ENCODE assay signal across 18 cellular contexts in the genomic region with DNA sequence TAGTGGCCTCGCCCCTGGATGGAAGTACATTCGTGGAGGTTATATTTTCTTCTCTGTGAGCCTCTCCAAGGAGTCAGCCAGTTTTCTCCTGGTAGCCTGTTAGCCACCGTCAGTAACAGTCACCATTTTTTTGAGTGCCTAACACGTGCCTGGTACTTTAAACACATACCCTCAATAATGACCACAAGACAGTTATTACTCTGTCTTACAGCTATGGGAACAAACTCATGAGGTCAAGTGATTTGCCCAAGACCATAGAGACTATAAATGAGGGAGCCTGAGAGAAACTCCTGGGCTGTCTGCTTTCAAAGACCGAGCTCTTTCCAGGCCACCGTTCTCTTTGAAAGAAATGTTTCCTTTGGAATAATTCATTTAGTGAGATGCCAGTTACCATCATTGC.
A peak's percentile ranks its signal among the peaks of the same experiment; 100 is the strongest.
DNase-seq lines count a peak whose midpoint lies in the region; ATAC-seq, FAIRE-seq and TF ChIP-seq lines count a peak whose summit lies in the region.
"Had no signal": no experiment of that assay in that cellular context is flagged by ENCODE, and none has a peak within 500 bp of the region (broad histone marks: within the 10 kb centered on the region; RNA-seq: fewer than 3 reads in every experiment).

No MANE protein-coding gene starts in this region.

- DNase-seq in cardiac muscle cell (ENCODE audit: low read depth in 1 of 2, low spot score in 1 of 2) (no peak), Right ventricle myocardium inferior (ENCODE audit: missing footprints) (no peak), HTR-8/SVneo (ENCODE audit: insufficient read length, low spot score) (no peak), right cardiac atrium (no peak), superior temporal gyrus (ENCODE audit: extremely low spot score) (peak; percentile 43), urothelium cell line (ENCODE audit: low spot score) (no peak), T-helper 1 cell (no peak)
- DNase-seq: CD8-positive, alpha-beta T cell; COR-L47; DMS153; DMS79 treated with DMSO at 0.1 percent for 48 hours; EL; GOT3 had no signal

- WGBS in right cardiac atrium = 64% methylated on average over 6 of the region's 6 CpGs

- intact Hi-C loops in Right ventricle myocardium inferior (cut with DNase I) (no loop called here), right cardiac atrium (cut with DNase I) (no loop called here)

- no peak overlapping the region for H3K4me3 ChIP-seq in cardiac muscle cell
- H3K4me3 ChIP-seq in right cardiac atrium (ENCODE audit: low read length) = no peak overlapping the region
- H3K4me3 ChIP-seq: HAP-1 had no signal

- FAIRE-seq in HTR-8/SVneo (lab: Jason Lieb, UNC) = peak; percentile 13
- FAIRE-seq in urothelium cell line (lab: Jason Lieb, UNC) = no peak
- FAIRE-seq: D721Med, G401.6, GM12891 had no signal

- H3K27ac ChIP-seq in cardiac muscle cell (peak overlapping the region; percentile 98), right cardiac atrium (ENCODE audit: low read length) (peak overlapping the region; percentile 68)
- H3K27ac ChIP-seq: 22Rv1 had no signal

- H3K27me3 ChIP-seq in cardiac muscle cell (no peaks in the 10 kb centered on the region), right cardiac atrium (ENCODE audit: control insufficient read depth, insufficient read depth) (no peaks in the 10 kb centered on the region)

- no peak for TF ChIP-seq CTCF in cardiac muscle cell (IDR thresholded peaks at IDR 0.05; ENCODE audit: low read depth, low read length)

- H3K4me1 ChIP-seq in cardiac muscle cell (ENCODE audit: low read depth) (peaks cover 51% of the 10 kb centered on the region), right cardiac atrium (ENCODE audit: control insufficient read depth, insufficient read depth, low read length) (peaks cover 2% of the 10 kb centered on the region)
- H3K4me1 ChIP-seq: HAP-1 had no signal

- ATAC-seq in Right ventricle myocardium inferior (no peak), right cardiac atrium (no peak)
- ATAC-seq: CD8-positive, alpha-beta T cell had no signal

- H3K36me3 ChIP-seq in cardiac muscle cell = peaks cover 2% of the 10 kb centered on the region
- H3K36me3 ChIP-seq: HAP-1 had no signal

- H3K9me3 ChIP-seq in cardiac muscle cell (ENCODE audit: low read depth) (no peaks in the 10 kb centered on the region), right cardiac atrium (ENCODE audit: control insufficient read depth, low read length) (no peaks in the 10 kb centered on the region)
- H3K9me3 ChIP-seq: HAP-1 had no signal
